Comparison of ENCODE assay signal across 17 cellular contexts in genomic region chr1:59541891-59542290, GRCh38.
"Had no signal": no experiment of that assay in that cellular context is flagged by ENCODE, and none has a peak within 500 bp of the region (broad histone marks: within the 10 kb centered on the region; RNA-seq: fewer than 3 reads in every experiment).

No MANE protein-coding gene starts in this region.

- H3K9ac ChIP-seq: parathyroid adenoma had no signal

- H3K36me3 Mint-ChIP-seq: immature natural killer cell, T-cell had no signal

- H2AFZ ChIP-seq: parathyroid adenoma had no signal

- H3K4me3 ChIP-seq: esophagus muscularis mucosa, lower lobe of right lung, skin epidermis had no signal

- H3K79me2 ChIP-seq: parathyroid adenoma had no signal

- H3K4me1 ChIP-seq: lower lobe of right lung, parathyroid adenoma had no signal

- H3K9me3 Mint-ChIP-seq: activated naive CD4-positive, alpha-beta T cell treated with anti-CD3 and anti-CD28 coated beads for 36 hours; activated T-helper 17 cell treated with anti-CD3 and anti-CD28 coated beads, Interleukin-2, amount 50 U/mL, for 72 hours; immature natural killer cell; mesothelial cell of epicardium; T-cell had no signal

- H3K9me3 ChIP-seq: esophagus muscularis mucosa, lower lobe of right lung had no signal

- ATAC-seq: activated T-helper 17 cell treated with anti-CD3 and anti-CD28 coated beads, Interleukin-2, amount 50 U/mL, for 72 hours; lower lobe of right lung; stimulated activated naive CD8-positive, alpha-beta T cell treated with anti-CD3 and anti-CD28 coated beads, Interleukin-15, Interleukin-2, amounts not matched to agents 100 U/mL and 50 U/mL, for 24 hours; T-cell had no signal

- H3K4me3 Mint-ChIP-seq: activated naive CD4-positive, alpha-beta T cell treated with anti-CD3 and anti-CD28 coated beads for 36 hours; activated T-helper 17 cell treated with anti-CD3 and anti-CD28 coated beads, Interleukin-2, amount 50 U/mL, for 72 hours; immature natural killer cell; mesothelial cell of epicardium; T-cell had no signal

- H3K27me3 Mint-ChIP-seq: activated T-helper 17 cell treated with anti-CD3 and anti-CD28 coated beads, Interleukin-2, amount 50 U/mL, for 72 hours; T-cell had no signal

- DNase-seq: activated CD4-positive, alpha-beta T cell treated with anti-CD3 and anti-CD28 coated beads for 1 hour; activated CD4-positive, alpha-beta T cell treated with anti-CD3 and anti-CD28 coated beads, Interleukin-2, amount 50 U/mL, for 48 hours; activated naive CD4-positive, alpha-beta T cell treated with anti-CD3 and anti-CD28 coated beads for 36 hours; glutamatergic neuron; immature natural killer cell; lower lobe of right lung; retina; stimulated activated CD4-positive, alpha-beta T cell treated with anti-CD3 and anti-CD28 coated beads, Interleukin-4, amount 100 ng/mL, for 4 hours; stimulated activated naive CD8-positive, alpha-beta T cell treated with anti-CD3 and anti-CD28 coated beads, Interleukin-15, Interleukin-2, amounts not matched to agents 100 U/mL and 50 U/mL, for 24 hours; T-cell; T-helper 9 cell; trophoblast cell had no signal

- H3K36me3 ChIP-seq: esophagus muscularis mucosa, lower lobe of right lung had no signal

- H3K4me1 Mint-ChIP-seq: activated T-helper 17 cell treated with anti-CD3 and anti-CD28 coated beads, Interleukin-2, amount 50 U/mL, for 72 hours had no signal

- H3K27ac ChIP-seq: esophagus muscularis mucosa, lower lobe of right lung, parathyroid adenoma, skin epidermis had no signal

- H3K27me3 ChIP-seq: esophagus muscularis mucosa had no signal

- H3K27ac Mint-ChIP-seq: activated naive CD4-positive, alpha-beta T cell treated with anti-CD3 and anti-CD28 coated beads for 36 hours; activated T-helper 17 cell treated with anti-CD3 and anti-CD28 coated beads, Interleukin-2, amount 50 U/mL, for 72 hours; T-cell had no signal
